27 cellular contexts compared by ENCODE assay signal in the genomic region with DNA sequence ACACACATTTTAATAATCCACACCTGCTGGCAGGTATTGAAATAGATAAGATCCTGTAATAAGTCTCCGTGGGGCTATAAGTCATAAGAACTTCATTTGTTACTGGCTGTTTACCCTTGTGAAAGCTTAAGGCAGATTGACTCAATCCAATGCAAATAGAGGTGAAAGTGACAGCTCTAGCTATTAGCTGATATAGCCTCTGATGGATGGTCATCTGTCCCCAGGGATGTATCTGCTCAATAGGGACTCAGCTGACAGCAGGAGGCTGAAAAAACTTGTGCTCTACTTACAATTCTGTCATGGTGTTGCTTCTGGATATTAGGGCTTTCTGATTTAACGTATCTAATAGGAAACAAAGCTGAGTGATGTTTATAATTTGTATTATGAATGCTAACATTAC.
"Had no signal": no experiment of that assay in that cellular context is flagged by ENCODE, and none has a peak within 500 bp of the region (broad histone marks: within the 10 kb centered on the region; RNA-seq: fewer than 3 reads in every experiment).

No MANE protein-coding gene starts in this region.

- H3K36me3 Mint-ChIP-seq: activated CD8-positive, alpha-beta memory T cell treated with anti-CD3 and anti-CD28 coated beads, Interleukin-2, amount 10 ng/mL, durations not matched to agents 7 days and 5 days; activated naive CD8-positive, alpha-beta T cell; brain had no signal

- H3K4me3 ChIP-seq: Peyer's patch, SJCRH30 had no signal

- H3K36me3 ChIP-seq: Peyer's patch, SJCRH30 had no signal

- H3K4me1 Mint-ChIP-seq: activated B cell treated with CpG ODN at 0.5 μM for 24 hours; activated CD4-positive, alpha-beta T cell treated with anti-CD3 and anti-CD28 coated beads, Interleukin-2, amount 10 ng/mL, durations not matched to agents 24 days and 14 days; activated CD8-positive, alpha-beta memory T cell treated with anti-CD3 and anti-CD28 coated beads, Interleukin-2, amount 10 ng/mL, durations not matched to agents 7 days and 5 days; central memory CD8-positive, alpha-beta T cell had no signal

- H3K4me3 Mint-ChIP-seq: activated B cell treated with CpG ODN at 0.5 μM for 24 hours; activated CD4-positive, alpha-beta T cell treated with anti-CD3 and anti-CD28 coated beads, Interleukin-2, amount 10 ng/mL, durations not matched to agents 24 days and 14 days; activated CD8-positive, alpha-beta memory T cell treated with anti-CD3 and anti-CD28 coated beads, Interleukin-2, amount 10 ng/mL, durations not matched to agents 7 days and 5 days; activated naive CD8-positive, alpha-beta T cell; activated T-cell treated with anti-CD3 and anti-CD28 coated beads, Interleukin-2, amount 50 U/mL, for 24 hours; activated T-helper 1 cell treated with anti-CD3 and anti-CD28 coated beads, Interleukin-12 subunit alpha, Interleukin-12 subunit beta, Interleukin-2, Interleukin-4 antibody, amounts not matched to agents 30 ng/mL and 10 ng/mL and 1 ng/mL, durations not matched to agents 14 hours and 24 hours and 36 hours; brain; central memory CD8-positive, alpha-beta T cell; T-helper 2 cell treated with Interferon-gamma antibody and Interleukin-4, amounts not matched to agents 5 μg/mL and 100 μg/mL, for 36 hours had no signal

- H3K27me3 ChIP-seq: Peyer's patch, SJCRH30 had no signal

- H3K27ac ChIP-seq: Peyer's patch, RWPE1, SJCRH30 had no signal

- DNase-seq: activated B cell treated with CpG ODN at 0.5 μM for 24 hours; activated CD4-positive, alpha-beta T cell treated with anti-CD3 and anti-CD28 coated beads for 1 hour; activated CD4-positive, alpha-beta T cell treated with anti-CD3 and anti-CD28 coated beads, Interleukin-2, amount 10 ng/mL, durations not matched to agents 24 days and 14 days; activated CD4-positive, alpha-beta T cell treated with anti-CD3 and anti-CD28 coated beads, Interleukin-2, amount 50 U/mL, for 48 hours; activated CD8-positive, alpha-beta memory T cell treated with anti-CD3 and anti-CD28 coated beads, Interleukin-2, amount 10 ng/mL, durations not matched to agents 7 days and 5 days; activated effector memory CD4-positive, alpha-beta T cell treated with Interleukin-2 at 50 U/mL for 16 hours; activated naive CD4-positive, alpha-beta T cell; activated T-cell treated with anti-CD3 and anti-CD28 coated beads, Interleukin-2, amount 50 U/mL, for 24 hours; amygdala; cortex of kidney; KBM-7; NCI-H1092; NCI-H1436; NCI-H187 treated with DMSO at 0.1 percent for 48 hours; NCI-H2107; NCI-H510A treated with DMSO at 0.1 percent for 48 hours; Peyer's patch; Right ventricle myocardium superior; SJCRH30; SW 1271 had no signal

- ATAC-seq: activated CD8-positive, alpha-beta memory T cell treated with anti-CD3 and anti-CD28 coated beads, Interleukin-2, amount 10 ng/mL, durations not matched to agents 7 days and 5 days; SK-N-SH treated with all-trans-retinoic acid at 6 μM for 48 hours had no signal

- H3K27ac Mint-ChIP-seq: activated B cell treated with CpG ODN at 0.5 μM for 24 hours; activated CD4-positive, alpha-beta T cell treated with anti-CD3 and anti-CD28 coated beads, Interleukin-2, amount 10 ng/mL, durations not matched to agents 24 days and 14 days; activated CD8-positive, alpha-beta memory T cell treated with anti-CD3 and anti-CD28 coated beads, Interleukin-2, amount 10 ng/mL, durations not matched to agents 7 days and 5 days; activated naive CD8-positive, alpha-beta T cell; activated T-cell treated with anti-CD3 and anti-CD28 coated beads, Interleukin-2, amount 50 U/mL, for 24 hours; activated T-helper 1 cell treated with anti-CD3 and anti-CD28 coated beads, Interleukin-12 subunit alpha, Interleukin-12 subunit beta, Interleukin-2, Interleukin-4 antibody, amounts not matched to agents 30 ng/mL and 10 ng/mL and 1 ng/mL, durations not matched to agents 14 hours and 24 hours and 36 hours; brain; T-helper 2 cell treated with Interferon-gamma antibody and Interleukin-4, amounts not matched to agents 5 μg/mL and 100 μg/mL, for 36 hours had no signal

- H3K9me3 Mint-ChIP-seq: activated B cell treated with CpG ODN at 0.5 μM for 24 hours; activated CD4-positive, alpha-beta T cell treated with anti-CD3 and anti-CD28 coated beads, Interleukin-2, amount 10 ng/mL, durations not matched to agents 24 days and 14 days; activated T-cell treated with anti-CD3 and anti-CD28 coated beads, Interleukin-2, amount 50 U/mL, for 24 hours; activated T-helper 1 cell treated with anti-CD3 and anti-CD28 coated beads, Interleukin-12 subunit alpha, Interleukin-12 subunit beta, Interleukin-2, Interleukin-4 antibody, amounts not matched to agents 30 ng/mL and 10 ng/mL and 1 ng/mL, durations not matched to agents 14 hours and 24 hours and 36 hours; brain; T-helper 2 cell treated with Interferon-gamma antibody and Interleukin-4, amounts not matched to agents 5 μg/mL and 100 μg/mL, for 36 hours had no signal

- H3K9me3 ChIP-seq: Peyer's patch, SJCRH30 had no signal

- H3K27me3 Mint-ChIP-seq: activated CD4-positive, alpha-beta T cell treated with anti-CD3 and anti-CD28 coated beads, Interleukin-2, amount 10 ng/mL, durations not matched to agents 24 days and 14 days; activated CD8-positive, alpha-beta memory T cell treated with anti-CD3 and anti-CD28 coated beads, Interleukin-2, amount 10 ng/mL, durations not matched to agents 7 days and 5 days; activated naive CD8-positive, alpha-beta T cell; activated T-cell treated with anti-CD3 and anti-CD28 coated beads, Interleukin-2, amount 50 U/mL, for 24 hours; brain; central memory CD8-positive, alpha-beta T cell had no signal

- H3K4me1 ChIP-seq: Peyer's patch, SJCRH30 had no signal
